ENCODE assay signal across 7 cellular contexts in the genomic region with DNA sequence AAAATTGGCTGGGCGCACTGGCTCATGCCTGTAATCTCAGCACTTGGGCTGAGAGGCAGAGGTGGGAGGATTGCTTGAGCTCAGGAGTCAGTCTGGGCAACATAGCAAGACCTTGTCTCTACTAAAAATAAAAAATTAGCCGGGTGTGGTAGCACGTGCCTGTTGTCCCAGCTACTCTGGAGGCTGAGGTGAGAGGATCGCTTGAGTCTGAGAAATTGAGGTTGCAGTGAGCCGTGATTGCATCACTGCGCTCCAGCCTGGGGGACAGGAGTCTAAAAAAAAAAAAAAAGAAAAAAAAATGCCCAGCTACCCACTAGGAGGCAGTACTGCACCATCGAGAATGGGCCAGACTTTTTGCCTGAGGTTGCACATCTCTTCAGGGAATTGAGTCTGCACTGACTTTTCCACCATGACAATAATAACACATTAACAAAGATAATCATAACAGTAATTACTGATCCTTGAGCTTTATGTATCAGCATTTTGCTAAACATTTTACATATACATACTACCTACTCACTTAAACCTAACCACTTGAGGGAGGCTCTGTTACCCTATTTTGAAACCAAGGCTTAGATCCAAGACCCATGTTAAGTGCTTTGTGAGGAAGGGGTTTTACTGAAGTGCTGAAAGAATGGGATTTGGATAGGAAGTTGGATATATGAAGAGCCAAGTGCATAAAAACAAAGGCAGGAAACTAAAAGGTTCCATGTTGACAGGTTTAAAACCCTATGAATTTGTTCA. TPM values are rescaled to one million over a fixed set of nuclear protein-coding genes. Genes with fewer than 3 reads are reported as not detected.
A peak's percentile ranks its signal among the peaks of the same experiment; 100 is the strongest.
DNase-seq lines count a peak whose midpoint lies in the region; ATAC-seq and TF ChIP-seq lines count a peak whose summit lies in the region.

No MANE protein-coding gene starts in this region.

- peaks cover 34% of the 10 kb centered on the region for H3K36me3 Mint-ChIP-seq in T-helper 2 cell treated with Interferon-gamma antibody and Interleukin-4, amounts not matched to agents 5 μg/mL and 100 μg/mL, for 36 hours (ENCODE audit: low read depth)

- peak; percentile 45 for ATAC-seq in left colon
- ATAC-seq in GM21619 (IDR thresholded peaks at IDR 0.05; ENCODE audit: unreplicated experiment) = no peak

- H3K27me3 Mint-ChIP-seq in T-helper 2 cell treated with Interferon-gamma antibody and Interleukin-4, amounts not matched to agents 5 μg/mL and 100 μg/mL, for 36 hours (ENCODE audit: low read depth) = no peaks in the 10 kb centered on the region

- H3K27ac Mint-ChIP-seq in T-helper 2 cell treated with Interferon-gamma antibody and Interleukin-4, amounts not matched to agents 5 μg/mL and 100 μg/mL, for 36 hours = peak overlapping the region; percentile 3

- H3K4me3 Mint-ChIP-seq in T-helper 2 cell treated with Interferon-gamma antibody and Interleukin-4, amounts not matched to agents 5 μg/mL and 100 μg/mL, for 36 hours = no peak overlapping the region

- peak; percentile 72 for TF ChIP-seq CTCF in cardiac fibroblast (IDR thresholded peaks at IDR 0.05; ENCODE audit: low read depth, low read length)

- peaks cover 10% of the 10 kb centered on the region for H3K4me1 Mint-ChIP-seq in T-helper 2 cell treated with Interferon-gamma antibody and Interleukin-4, amounts not matched to agents 5 μg/mL and 100 μg/mL, for 36 hours (ENCODE audit: low read depth)

- intact Hi-C loops in left colon (cut with DNase I, micrococcal nuclease) = loop anchor here in 1 of 2 donors (5.0 kb wide), 1 partner anchor 142 kb away; no protein-coding TSS in a partner anchor

- no peaks in the 10 kb centered on the region for H3K9me3 Mint-ChIP-seq in T-helper 2 cell treated with Interferon-gamma antibody and Interleukin-4, amounts not matched to agents 5 μg/mL and 100 μg/mL, for 36 hours

- peak; percentile 86 for DNase-seq in ELF-1 (ENCODE audit: low read depth, low spot score)
- peak; percentile 77 for DNase-seq in LHCN-M2 (ENCODE audit: low read depth)
- DNase-seq in T-helper 2 cell treated with Interferon-gamma antibody and Interleukin-4, amounts not matched to agents 5 μg/mL and 100 μg/mL, for 36 hours (ENCODE audit: low spot score) = peak; percentile 22
- peak; percentile 80 to 84 for DNase-seq in cardiac fibroblast (ENCODE audit: low read depth in 2 of 2)
- DNase-seq in left colon = peak; percentile 36 to 37
- peak; percentile 56 for DNase-seq in stimulated activated CD8-positive, alpha-beta memory T cell treated with anti-CD3 and anti-CD28 coated beads, Interleukin-4, amount 100 ng/mL, for 48 hours

- no peak overlapping the region for H3K4me3 ChIP-seq in cardiac fibroblast (replicated peaks in 1 of 2; ENCODE audit: low read depth in 2 of 2, low read length in 2 of 2)

RNA-seq across cellular contexts. Expression of gene SRSF3, which starts 21.0 kb away (rescaled TPM):
- total RNA-seq in LHCN-M2 (2014; rRNA removed) = 137 and 181 TPM in 2 replicates
- 287 TPM for polyA plus RNA-seq in LHCN-M2 (2012)
- total RNA-seq in left colon = 100 to 1,000 TPM; 178 to 242 TPM

Comparison
In these comparisons a context has a peak if more than half of its experiments do, and no peak if none do; other contexts are left out.
1. DNase-seq: peak in every context shown above with its lines; median percentile 86 in ELF-1; 82 in cardiac fibroblast; 77 in LHCN-M2; 56 in stimulated activated CD8-positive, alpha-beta memory T cell treated with anti-CD3 and anti-CD28 coated beads, Interleukin-4, amount 100 ng/mL, for 48 hours; 36 in left colon; 22 in T-helper 2 cell treated with Interferon-gamma antibody and Interleukin-4, amounts not matched to agents 5 μg/mL and 100 μg/mL, for 36 hours.